Comparison of ENCODE assay signal across 14 cellular contexts in the genomic region with DNA sequence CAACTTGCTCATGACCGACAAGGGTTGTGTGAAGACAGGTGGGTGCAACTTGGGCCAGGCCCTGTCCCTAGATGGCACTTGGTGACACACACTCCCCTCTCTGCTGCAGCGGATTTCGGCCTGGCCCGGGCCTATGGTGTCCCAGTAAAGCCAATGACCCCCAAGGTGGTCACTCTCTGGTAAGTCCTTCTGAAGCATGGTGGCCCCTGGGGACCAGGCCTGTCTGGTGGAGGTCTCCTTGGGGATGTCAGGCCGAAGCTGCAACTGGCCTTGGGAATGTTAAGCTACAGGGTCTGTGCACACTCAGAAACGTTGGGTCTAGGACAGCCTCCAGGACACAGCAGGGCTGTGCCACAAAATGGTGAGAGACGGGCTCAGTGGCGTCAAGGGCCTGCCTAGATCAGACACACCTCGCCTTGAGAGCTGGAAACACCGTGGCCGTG. TPM values are rescaled to one million over a fixed set of nuclear protein-coding genes. Genes with fewer than 3 reads are reported as not detected.
DNase-seq lines count a peak whose midpoint lies in the region; ATAC-seq, FAIRE-seq and TF ChIP-seq lines count a peak whose summit lies in the region.
"Had no signal": no experiment of that assay in that cellular context is flagged by ENCODE, and none has a peak within 500 bp of the region (broad histone marks: within the 10 kb centered on the region; RNA-seq: fewer than 3 reads in every experiment).

No MANE protein-coding gene starts in this region.

- H3K27ac ChIP-seq in heart right ventricle: no peak overlapping the region
- H3K27ac ChIP-seq: SJCRH30 had no signal

- no peaks in the 10 kb centered on the region for H3K4me1 Mint-ChIP-seq in Calu3 (ENCODE audit: low read depth, unreplicated experiment)

- H3K9me3 Mint-ChIP-seq in Calu3 (ENCODE audit: low read depth, unreplicated experiment): no peaks in the 10 kb centered on the region
- H3K9me3 Mint-ChIP-seq: CD4-positive, CD25-positive, alpha-beta regulatory T cell had no signal

- no peaks in the 10 kb centered on the region for H3K27me3 ChIP-seq in heart right ventricle
- H3K27me3 ChIP-seq: SJCRH30 had no signal

- FAIRE-seq in urothelium cell line (lab: Jason Lieb, UNC): peak; percentile 55

- H3K36me3 Mint-ChIP-seq in Calu3 (ENCODE audit: insufficient read depth, unreplicated experiment): peaks cover 84% of the 10 kb centered on the region

- ATAC-seq in Right ventricle myocardium inferior: no peak
- no peak for ATAC-seq in heart right ventricle
- no peak for ATAC-seq in GM18867 (IDR thresholded peaks at IDR 0.05; ENCODE audit: unreplicated experiment)

- peaks cover 0 to 88% (median 10%) of the 10 kb centered on the region in 9 donors for H3K36me3 ChIP-seq in heart right ventricle

- intact Hi-C loops in Right ventricle myocardium inferior (cut with DNase I): no loop called here
- intact Hi-C loops in heart right ventricle (cut with DNase I): no loop called here
- intact Hi-C loops in Calu3 (cut with micrococcal nuclease; ENCODE audit: unreplicated experiment): no loop called here

- no peak overlapping the region for H3K4me3 ChIP-seq in heart right ventricle
- H3K4me3 ChIP-seq: SJCRH30 had no signal

- CTCF ChIA-PET in Calu3 (lab: Charles Lee): no interaction called here

- no peaks in the 10 kb centered on the region for H3K9me3 ChIP-seq in heart right ventricle
- H3K9me3 ChIP-seq: SJCRH30 had no signal

- TF ChIP-seq CTCF in heart right ventricle (IDR thresholded peaks at IDR 0.05): no peak
- no peak for TF ChIP-seq CTCF in Calu3 (IDR thresholded peaks at IDR 0.05; ENCODE audit: unreplicated experiment)

- peaks cover 0 to 7% (median 0%) of the 10 kb centered on the region in 9 donors for H3K4me1 ChIP-seq in heart right ventricle

- H3K27ac Mint-ChIP-seq in Calu3 (ENCODE audit: unreplicated experiment): peak overlapping the region; percentile 27
- H3K27ac Mint-ChIP-seq: CD4-positive, CD25-positive, alpha-beta regulatory T cell had no signal

- DNase-seq in Right ventricle myocardium inferior (ENCODE audit: missing footprints): peak; percentile 62
- no peak for DNase-seq in heart right ventricle
- no peak for DNase-seq in Calu3
- peak; percentile 3 for DNase-seq in epidermal melanocyte (ENCODE audit: insufficient read length, low spot score)
- no peak for DNase-seq in urothelium cell line (ENCODE audit: low spot score)
- no peak for DNase-seq in SW480 (ENCODE audit: low spot score)
- DNase-seq: CD4-positive, CD25-positive, alpha-beta regulatory T cell; NCI-H1417; NCI-H187 treated with DMSO at 0.1 percent for 48 hours; NCI-H446; OCI-M1; RPMI8226; SJCRH30 had no signal

- no peaks in the 10 kb centered on the region for H3K27me3 Mint-ChIP-seq in Calu3 (ENCODE audit: unreplicated experiment)
- H3K27me3 Mint-ChIP-seq: CD4-positive, CD25-positive, alpha-beta regulatory T cell had no signal

- 92 to 94% methylated on average over 11 of the region's 11 CpGs for WGBS in heart right ventricle, 2 donors

- BruUV-seq in Calu3 (replicated peaks; lab: Mats Ljungman, UMichigan): no TSS peak

- no peak overlapping the region for H3K4me3 Mint-ChIP-seq in Calu3 (ENCODE audit: low read depth, unreplicated experiment)

RNA-seq across cellular contexts. Expression of a gene that starts 6.8 kb away (rescaled TPM):
- 21.9 TPM for total RNA-seq in Right ventricle myocardium inferior
- 10 to 100 TPM; 14.7 to 31.4 (median 21.6) TPM for total RNA-seq in heart right ventricle
- 10 to 100 TPM; 35.9 to 63.4 TPM for polyA plus RNA-seq in heart right ventricle
- 102 and 106 TPM in 2 replicates for total RNA-seq in Calu3 (2022)

RNA-seq across cellular contexts. Expression of a gene that starts 8.2 kb away (rescaled TPM):
- 3.4 TPM for total RNA-seq in Right ventricle myocardium inferior
- total RNA-seq in heart right ventricle: 1 to 10 TPM; 1.9 to 4.1 (median 2.9) TPM
- 10 to 100 TPM in 1 of 2 donors, 1 to 10 TPM in 1; 3.2 to 13.0 TPM for polyA plus RNA-seq in heart right ventricle
- total RNA-seq in Calu3 (2022): 20.7 and 23.6 TPM in 2 replicates

RNA-seq across cellular contexts. Expression of a gene that starts 27.4 kb away (rescaled TPM):
- total RNA-seq in Right ventricle myocardium inferior (11.1 TPM), heart right ventricle (10 to 100 TPM in 9 of 10 donors, 1 to 10 TPM in 1; 9.3 to 15.6 (median 11.8) TPM), Calu3 (2022) (26.7 and 28.2 TPM in 2 replicates)
- 10 to 100 TPM in 1 of 2 donors, 1 to 10 TPM in 1; 7.0 to 41.0 TPM for polyA plus RNA-seq in heart right ventricle

RNA-seq across cellular contexts. Expression of a gene that starts 28.0 kb away (rescaled TPM):
- total RNA-seq in Right ventricle myocardium inferior (10.6 TPM), heart right ventricle (10 to 100 TPM in 9 of 10 donors, 1 to 10 TPM in 1; 8.2 to 16.0 (median 12.8) TPM), Calu3 (2022) (30.6 and 37.2 TPM in 2 replicates)
- 10 to 100 TPM; 12.2 to 29.3 TPM for polyA plus RNA-seq in heart right ventricle

RNA-seq across cellular contexts. Expression of a gene that starts 35.7 kb away (rescaled TPM):
- 1.6 TPM for total RNA-seq in Right ventricle myocardium inferior
- 1 to 10 TPM in 9 of 10 donors, under 1 TPM in 1; 0.76 to 4.6 (median 2.4) TPM for total RNA-seq in heart right ventricle
- 1 to 10 TPM; 4.1 TPM for polyA plus RNA-seq in heart right ventricle
- 23.5 and 27.3 TPM in 2 replicates for total RNA-seq in Calu3 (2022)

Comparison
In these comparisons a context has a peak if more than half of its experiments do, and no peak if none do; other contexts are left out.
1. DNase-seq: peak in Right ventricle myocardium inferior (single experiment) and epidermal melanocyte (single experiment); none in heart right ventricle (0 of 2), Calu3 (single experiment), urothelium cell line (single experiment) and SW480 (single experiment).